ENCODE assay signal across 8 cellular contexts in genomic region chr17:62724398-62725146, GRCh38.
DNase-seq lines count a peak whose midpoint lies in the region; ATAC-seq, FAIRE-seq and TF ChIP-seq lines count a peak whose summit lies in the region.

No MANE protein-coding gene starts in this region.

- peaks cover 30% of the 10 kb centered on the region for H3K4me1 Mint-ChIP-seq in MCF 10A (ENCODE audit: insufficient read depth, unreplicated experiment)

- no peaks in the 10 kb centered on the region for H3K9me3 Mint-ChIP-seq in MCF 10A (ENCODE audit: unreplicated experiment)

- no peaks in the 10 kb centered on the region for H3K79me2 ChIP-seq in smooth muscle cell (ENCODE audit: low read depth)

- DNase-seq in T-helper 22 cell (ENCODE audit: low read depth) (peak; percentile 38), MCF 10A (ENCODE audit: unreplicated experiment) (peak; percentile 63), RCC 7860 (ENCODE audit: low spot score) (no peak), smooth muscle cell (lab: John Stamatoyannopoulos, UW; ENCODE audit: unreplicated experiment) (no peak), heart left ventricle (no peak)
- peak; percentile 78 for DNase-seq in stimulated activated CD4-positive, alpha-beta T cell treated with anti-CD3 and anti-CD28 coated beads, Interleukin-4, amount 100 ng/mL, for 1 hour

- no peaks in the 10 kb centered on the region for H3K36me3 ChIP-seq in smooth muscle cell (ENCODE audit: low read depth)
- H3K36me3 ChIP-seq in heart left ventricle: no peaks in the 10 kb centered on the region

- peaks cover 4% of the 10 kb centered on the region for H3K36me3 Mint-ChIP-seq in MCF 10A (ENCODE audit: insufficient read depth, unreplicated experiment)

- no TSS peak for BruUV-seq in MCF 10A (replicated peaks; lab: Mats Ljungman, UMichigan)

- H3K9me3 ChIP-seq in smooth muscle cell (replicated peaks; ENCODE audit: low read depth) (no peaks in the 10 kb centered on the region), heart left ventricle (no peaks in the 10 kb centered on the region)

- no peak for TF ChIP-seq POLR2A in heart left ventricle (IDR thresholded peaks at IDR 0.05)

- WGBS in smooth muscle cell (ENCODE audit: low lambda C conversion rate): 42% methylated on average over 16 of the region's 16 CpGs
- WGBS in heart left ventricle, 4 donors: 43 to 60% (median 47%) methylated on average over 16 of the region's 16 CpGs

- no peak for FAIRE-seq in RCC 7860 (lab: Jason Lieb, UNC)

- no peak overlapping the region for H3K9ac ChIP-seq in smooth muscle cell (ENCODE audit: low read depth)

- H3K27me3 ChIP-seq in smooth muscle cell (ENCODE audit: low read depth) (no peaks in the 10 kb centered on the region), heart left ventricle (no peaks in the 10 kb centered on the region)

- peak; percentile 89 for ATAC-seq in GM19035 (IDR thresholded peaks at IDR 0.05; ENCODE audit: unreplicated experiment)
- ATAC-seq in HG03097 (IDR thresholded peaks at IDR 0.05; ENCODE audit: low FRiP score, unreplicated experiment): peak; percentile 95
- no peak for ATAC-seq in heart left ventricle

- no peak overlapping the region for H3K4me3 ChIP-seq in smooth muscle cell
- H3K4me3 ChIP-seq in heart left ventricle: no peak overlapping the region

- H3F3A ChIP-seq in smooth muscle cell (ENCODE audit: low read depth): no peaks in the 10 kb centered on the region

- H3K27ac ChIP-seq in smooth muscle cell (ENCODE audit: low read depth): no peak overlapping the region
- peak overlapping the region in 1 of 12 donors; percentile 12 for H3K27ac ChIP-seq in heart left ventricle

- intact Hi-C loops in MCF 10A (cut with micrococcal nuclease): no loop called here
- intact Hi-C loops in heart left ventricle (cut with DNase I): loop anchor here in 1 of 10 donors (5.0 kb wide), 1 partner anchor 52 kb away; no protein-coding TSS in a partner anchor

- H3K4me2 ChIP-seq in smooth muscle cell: no peak overlapping the region

- no peaks in the 10 kb centered on the region for H4K20me1 ChIP-seq in smooth muscle cell (ENCODE audit: low read depth)

- H3K4me3 Mint-ChIP-seq in MCF 10A (ENCODE audit: unreplicated experiment): peak overlapping the region; percentile 14

- TF ChIP-seq CTCF in MCF 10A (IDR thresholded peaks at IDR 0.05; ENCODE audit: unreplicated experiment) (no peak), smooth muscle cell (IDR thresholded peaks at IDR 0.05; ENCODE audit: borderline replicate concordance, insufficient read depth, poor library complexity, severe bottlenecking) (no peak), heart left ventricle (IDR thresholded peaks at IDR 0.05) (no peak)

- CTCF ChIA-PET in MCF 10A (lab: Yijun Ruan, JAX): interaction anchor here (1.4 kb wide), 1 partner anchor 97 kb away, joined by 3 read pairs; no protein-coding TSS in a partner anchor

- no peaks in the 10 kb centered on the region for H3K27me3 Mint-ChIP-seq in MCF 10A (ENCODE audit: insufficient read depth, unreplicated experiment)

- peak overlapping the region; percentile 51 for H3K27ac Mint-ChIP-seq in MCF 10A (ENCODE audit: low read depth, unreplicated experiment)

- POLR2A ChIA-PET in MCF 10A (lab: Yijun Ruan, JAX): interaction anchor here (0.5 to 3.0 kb wide), 8 partner anchors 8 to 746 kb away, joined by 3 to 9 read pairs (median 5); no protein-coding TSS in a partner anchor

- H3K4me1 ChIP-seq in smooth muscle cell (ENCODE audit: low read depth) (peaks cover 14% of the 10 kb centered on the region), heart left ventricle (peaks cover 0 to 16% (median 0%) of the 10 kb centered on the region in 12 donors)

- no peak overlapping the region for H2AFZ ChIP-seq in smooth muscle cell (ENCODE audit: low read depth)

Comparison
In these comparisons a context has a peak if more than half of its experiments do, and no peak if none do; other contexts are left out.
1. ATAC-seq: peak in GM19035 (single experiment) and HG03097 (single experiment); none in heart left ventricle (0 of 4).
2. DNase-seq: peak in T-helper 22 cell (single experiment), MCF 10A (single experiment) and stimulated activated CD4-positive, alpha-beta T cell treated with anti-CD3 and anti-CD28 coated beads, Interleukin-4, amount 100 ng/mL, for 1 hour (single experiment); none in RCC 7860 (single experiment), smooth muscle cell (single experiment) and heart left ventricle (0 of 5).